Comparison of ENCODE assay signal across 8 cellular contexts in genomic region chr21:44816761-44817505, GRCh38. TPM values are rescaled to one million over a fixed set of nuclear protein-coding genes. Genes with fewer than 3 reads are reported as not detected.
DNase-seq lines count a peak whose midpoint lies in the region; ATAC-seq and TF ChIP-seq lines count a peak whose summit lies in the region.

No MANE protein-coding gene starts in this region.

- no peak for TF ChIP-seq POLR2A in stomach (IDR thresholded peaks at IDR 0.05)

- WGBS in stomach, 5 donors, result 52 to 71% (median 56%) methylated on average over 49 to 57 of the region's 57 CpGs

- H3K4me1 ChIP-seq in HAP-1 (no peaks in the 10 kb centered on the region), stomach (peaks cover 12 to 46% (median 30%) of the 10 kb centered on the region in 4 donors)

- peaks cover 13% of the 10 kb centered on the region for H3K9me3 Mint-ChIP-seq in activated T-helper 1 cell treated with anti-CD3 and anti-CD28 coated beads, Interleukin-12 subunit alpha, Interleukin-12 subunit beta, Interleukin-2, Interleukin-4 antibody, amounts not matched to agents 30 ng/mL and 10 ng/mL and 1 ng/mL, durations not matched to agents 14 hours and 24 hours and 36 hours

- no peak for TF ChIP-seq CTCF in stomach (IDR thresholded peaks at IDR 0.05)

- H3K36me3 Mint-ChIP-seq in activated T-helper 1 cell treated with anti-CD3 and anti-CD28 coated beads, Interleukin-12 subunit alpha, Interleukin-12 subunit beta, Interleukin-2, Interleukin-4 antibody, amounts not matched to agents 30 ng/mL and 10 ng/mL and 1 ng/mL, durations not matched to agents 14 hours and 24 hours and 36 hours (ENCODE audit: low read depth), result peaks cover 6% of the 10 kb centered on the region

- in situ Hi-C loops in HAP-1 (cut with MboI; ENCODE audit: low sequenced_read_pairs), result no loop called here

- no peak for TF ChIP-seq EP300 in stomach (IDR thresholded peaks at IDR 0.05)

- H3K36me3 ChIP-seq in HAP-1 (replicated peaks) (peaks cover 3% of the 10 kb centered on the region; the same call in 1 of the 2 replicates), stomach (peaks cover 9 to 21% (median 20%) of the 10 kb centered on the region in 4 donors)

- peaks cover 11% of the 10 kb centered on the region for H3K4me1 Mint-ChIP-seq in activated T-helper 1 cell treated with anti-CD3 and anti-CD28 coated beads, Interleukin-12 subunit alpha, Interleukin-12 subunit beta, Interleukin-2, Interleukin-4 antibody, amounts not matched to agents 30 ng/mL and 10 ng/mL and 1 ng/mL, durations not matched to agents 14 hours and 24 hours and 36 hours (ENCODE audit: low read depth)

- peak overlapping the region; percentile 44 for H3K27ac Mint-ChIP-seq in activated T-helper 1 cell treated with anti-CD3 and anti-CD28 coated beads, Interleukin-12 subunit alpha, Interleukin-12 subunit beta, Interleukin-2, Interleukin-4 antibody, amounts not matched to agents 30 ng/mL and 10 ng/mL and 1 ng/mL, durations not matched to agents 14 hours and 24 hours and 36 hours

- DNase-seq in HAP-1 (ENCODE audit: low spot score in 2 of 2), result no peak
- DNase-seq in activated T-helper 1 cell treated with anti-CD3 and anti-CD28 coated beads, Interleukin-12 subunit alpha, Interleukin-12 subunit beta, Interleukin-2, Interleukin-4 antibody, amounts not matched to agents 30 ng/mL and 10 ng/mL and 1 ng/mL, durations not matched to agents 14 hours and 24 hours and 36 hours (ENCODE audit: low spot score), result no peak
- no peak for DNase-seq in stomach
- no peak for DNase-seq in NCI-H774 (lab: John Stamatoyannopoulos, UW)
- no peak for DNase-seq in C1 segment of cervical spinal cord (lab: John Stamatoyannopoulos, UW)

- peak overlapping the region; percentile 51 to 92 (median 88) for H3K27ac ChIP-seq in stomach

- H3K9me3 ChIP-seq in HAP-1 (peaks cover 6% of the 10 kb centered on the region; the same call in 1 of the 2 replicates), stomach (peaks cover 0 to 23% (median 10%) of the 10 kb centered on the region in 4 donors)

- H3K27me3 ChIP-seq in HAP-1 (ENCODE audit: low read depth) (no peaks in the 10 kb centered on the region), stomach (no peaks in the 10 kb centered on the region)

- peak overlapping the region; percentile 84 for H3K4me3 Mint-ChIP-seq in activated T-helper 1 cell treated with anti-CD3 and anti-CD28 coated beads, Interleukin-12 subunit alpha, Interleukin-12 subunit beta, Interleukin-2, Interleukin-4 antibody, amounts not matched to agents 30 ng/mL and 10 ng/mL and 1 ng/mL, durations not matched to agents 14 hours and 24 hours and 36 hours

- intact Hi-C loops in activated T-helper 1 cell treated with anti-CD3 and anti-CD28 coated beads, Interleukin-12 subunit alpha, Interleukin-12 subunit beta, Interleukin-2, Interleukin-4 antibody, amounts not matched to agents 30 ng/mL and 10 ng/mL and 1 ng/mL, durations not matched to agents 14 hours and 24 hours and 36 hours (cut with micrococcal nuclease), result loop anchor here (1.0 to 5.0 kb wide), 5 partner anchors 16 to 825 kb away; partner anchors contain the start of genes LRRC3, PCBP3, POFUT2 and UBE2G2
- intact Hi-C loops in stomach (cut with DNase I; ENCODE audit: low total_unique reads), result loop anchor here (10.0 kb wide), 1 partner anchor 48 kb away; no protein-coding TSS in a partner anchor

- H3K27me3 Mint-ChIP-seq in activated T-helper 1 cell treated with anti-CD3 and anti-CD28 coated beads, Interleukin-12 subunit alpha, Interleukin-12 subunit beta, Interleukin-2, Interleukin-4 antibody, amounts not matched to agents 30 ng/mL and 10 ng/mL and 1 ng/mL, durations not matched to agents 14 hours and 24 hours and 36 hours (ENCODE audit: insufficient read depth), result no peaks in the 10 kb centered on the region

- no peak for ATAC-seq in GM18873 (IDR thresholded peaks at IDR 0.05; ENCODE audit: low FRiP score, unreplicated experiment)
- ATAC-seq in GM18498 (IDR thresholded peaks at IDR 0.05; ENCODE audit: unreplicated experiment), result no peak

- peak overlapping the region; percentile 58 for H3K4me3 ChIP-seq in HAP-1
- peak overlapping the region; percentile 69 for H3K4me3 ChIP-seq in iPS-11a (ENCODE audit: low read depth, low read length)
- H3K4me3 ChIP-seq in stomach, result peak overlapping the region; percentile 57 to 73 (median 68)

RNA-seq across cellular contexts. Expression of gene SUMO3, which starts 0.9 kb away (rescaled TPM):
- 86.9 and 88.6 TPM in 2 replicates for total RNA-seq in activated T-helper 1 cell treated with anti-CD3 and anti-CD28 coated beads, Interleukin-12 subunit alpha, Interleukin-12 subunit beta, Interleukin-2, Interleukin-4 antibody, amounts not matched to agents 30 ng/mL and 10 ng/mL and 1 ng/mL, durations not matched to agents 14 hours and 24 hours and 36 hours
- total RNA-seq in stomach, result 10 to 100 TPM; 29.5 to 80.1 (median 42.0) TPM
- 10 to 100 TPM; 36.4 to 95.9 (median 78.1) TPM for polyA plus RNA-seq in stomach

RNA-seq across cellular contexts. Expression of gene UBE2G2, which starts 15.3 kb away (rescaled TPM):
- 137 and 151 TPM in 2 replicates for total RNA-seq in activated T-helper 1 cell treated with anti-CD3 and anti-CD28 coated beads, Interleukin-12 subunit alpha, Interleukin-12 subunit beta, Interleukin-2, Interleukin-4 antibody, amounts not matched to agents 30 ng/mL and 10 ng/mL and 1 ng/mL, durations not matched to agents 14 hours and 24 hours and 36 hours
- total RNA-seq in stomach, result 100 to 1,000 TPM in 1 of 5 donors, 10 to 100 TPM in 4; 56.5 to 116 (median 78.2) TPM
- polyA plus RNA-seq in stomach, result 10 to 100 TPM; 30.6 to 33.7 (median 32.7) TPM

RNA-seq across cellular contexts. Expression of gene PTTG1IP, which starts 56.6 kb away (rescaled TPM):
- 46.7 and 48.7 TPM in 2 replicates for total RNA-seq in activated T-helper 1 cell treated with anti-CD3 and anti-CD28 coated beads, Interleukin-12 subunit alpha, Interleukin-12 subunit beta, Interleukin-2, Interleukin-4 antibody, amounts not matched to agents 30 ng/mL and 10 ng/mL and 1 ng/mL, durations not matched to agents 14 hours and 24 hours and 36 hours
- total RNA-seq in stomach, result 100 to 1,000 TPM in 4 of 5 donors, 10 to 100 TPM in 1; 85.7 to 253 (median 164) TPM
- 10 to 100 TPM; 61.3 to 96.3 (median 75.8) TPM for polyA plus RNA-seq in stomach
